In the genomic region with DNA sequence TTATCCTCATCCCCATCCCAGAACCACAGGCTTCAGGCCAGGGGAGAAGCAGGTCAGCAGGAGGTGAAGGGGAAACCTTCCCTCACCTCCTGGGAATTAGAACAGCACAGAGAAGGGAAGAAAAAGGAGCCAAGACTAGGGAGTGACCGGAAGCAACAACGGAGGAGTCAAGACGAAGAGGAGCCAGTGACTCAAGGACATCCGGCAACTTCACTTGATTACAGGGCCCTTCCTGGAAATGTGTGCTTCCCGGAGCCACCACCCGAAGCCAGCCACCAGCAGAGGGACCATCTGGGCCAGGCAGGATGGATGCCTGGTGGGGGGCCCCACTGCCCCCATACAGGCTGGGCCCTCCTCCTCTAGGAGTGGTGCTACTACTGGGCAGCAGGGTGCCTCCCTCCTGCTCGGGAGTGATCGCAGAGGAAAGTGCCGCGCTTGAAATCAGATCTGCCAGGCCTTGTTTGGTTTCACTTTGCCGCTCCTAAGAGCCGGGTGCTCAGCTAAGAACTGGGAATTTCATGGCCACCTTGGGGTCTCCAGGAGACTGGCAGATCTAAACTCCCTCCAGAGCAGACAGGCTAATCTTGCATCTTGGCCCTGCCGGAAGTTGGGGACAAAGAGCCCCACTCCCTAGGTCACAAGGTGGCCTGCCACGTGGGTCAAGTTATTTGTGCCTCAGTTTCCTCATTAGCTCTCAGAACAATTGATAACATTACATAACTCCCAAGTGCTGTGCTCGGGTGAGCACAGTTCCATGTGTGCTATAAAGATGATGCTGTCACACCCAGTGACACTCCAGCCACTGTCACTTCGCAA, we compare ENCODE assay signal across 9 cellular contexts. TPM values are rescaled to one million over a fixed set of nuclear protein-coding genes. Genes with fewer than 3 reads are reported as not detected.
DNase-seq lines count a peak whose midpoint lies in the region; ATAC-seq, FAIRE-seq and TF ChIP-seq lines count a peak whose summit lies in the region.
"Had no signal": no experiment of that assay in that cellular context is flagged by ENCODE, and none has a peak within 500 bp of the region (broad histone marks: within the 10 kb centered on the region; RNA-seq: fewer than 3 reads in every experiment).

No MANE protein-coding gene starts in this region.

- dilution Hi-C loops in endothelial cell of umbilical vein (cut with MboI; ENCODE audit: extremely low pct_ligation_motif_present, low sequenced_read_pairs): no loop called here

- H3K36me3 ChIP-seq in Peyer's patch (no peaks in the 10 kb centered on the region), endothelial cell of umbilical vein (ENCODE audit: control insufficient read depth in 2 of 2, extremely low read depth in 1 of 2, insufficient read depth in 2 of 2, low read length in 2 of 2) (no peaks in the 10 kb centered on the region)

- H3K4me2 ChIP-seq in endothelial cell of umbilical vein (ENCODE audit: insufficient read depth, low read length): peak overlapping the region; percentile 94

- H2AFZ ChIP-seq in endothelial cell of umbilical vein (ENCODE audit: low read depth, low read length): peak overlapping the region; percentile 3

- H3K9ac ChIP-seq in endothelial cell of umbilical vein (replicated peaks; ENCODE audit: extremely low read depth, insufficient read depth, low read length): peak overlapping the region; percentile 80

- DNase-seq in DMS79 treated with DMSO at 0.1 percent for 48 hours (lab: John Stamatoyannopoulos, UW) (peak; percentile 19), DMS79 (lab: John Stamatoyannopoulos, UW) (no peak), Peyer's patch (peak in 2 of 3 donors; percentile 67 to 71), endothelial cell of umbilical vein (ENCODE audit: low read depth, low spot score) (peak; percentile 80), myocyte (ENCODE audit: low read depth) (peak; percentile 64), activated T-cell treated with anti-CD3 and anti-CD28 coated beads for 4 hours (no peak)
- DNase-seq in activated CD8-positive, alpha-beta memory T cell treated with anti-CD3 and anti-CD28 coated beads, Interleukin-2, amount 50 U/mL, for 4 hours: no peak

- CTCF ChIA-PET in endothelial cell of umbilical vein (lab: Charles Lee): no interaction called here

- ATAC-seq in GM21360 (IDR thresholded peaks at IDR 0.05; ENCODE audit: unreplicated experiment): no peak

- H3K27ac ChIP-seq in Peyer's patch: peak overlapping the region; percentile 60 to 99 (median 92)
- H3K27ac ChIP-seq in endothelial cell of umbilical vein (ENCODE audit: insufficient read depth, low read depth, low read length): peak overlapping the region; percentile 78
- H3K27ac ChIP-seq: 22Rv1 had no signal

- peak overlapping the region in 2 of 4 donors; percentile 41 to 49 for H3K4me3 ChIP-seq in Peyer's patch
- peak overlapping the region in 2 of 3 experiments; percentile 20 to 54 for H3K4me3 ChIP-seq in endothelial cell of umbilical vein (replicated peaks in 1 of 3; ENCODE audit: insufficient read depth in 1 of 3, low read depth in 1 of 3, low read length in 3 of 3)

- H3K4me1 ChIP-seq in Peyer's patch: peaks cover 5 to 74% (median 11%) of the 10 kb centered on the region in 4 donors
- H3K4me1 ChIP-seq in endothelial cell of umbilical vein (ENCODE audit: control insufficient read depth, extremely low read depth, insufficient read depth, low read length): peaks cover 54% of the 10 kb centered on the region

- H3K9me1 ChIP-seq in endothelial cell of umbilical vein (replicated peaks; ENCODE audit: control insufficient read depth, extremely low read depth, insufficient read depth, low read length): no peaks in the 10 kb centered on the region

- peak; percentile 94 for FAIRE-seq in endothelial cell of umbilical vein (lab: Jason Lieb, UNC)

- POLR2A ChIA-PET in endothelial cell of umbilical vein (lab: Charles Lee): no interaction called here

- TF ChIP-seq CTCF in Peyer's patch (IDR thresholded peaks at IDR 0.05) (peak in 4 of 6 experiments; percentile 8 to 45 (median 42)), endothelial cell of umbilical vein (IDR thresholded peaks at IDR 0.05; ENCODE audit: extremely low read depth in 1 of 2, insufficient read depth in 1 of 2, low read depth in 1 of 2, low read length in 2 of 2) (peak; percentile 31 to 40)

- no peak for TF ChIP-seq POLR2A in Peyer's patch (IDR thresholded peaks at IDR 0.05)
- TF ChIP-seq POLR2A in endothelial cell of umbilical vein (IDR thresholded peaks at IDR 0.05; ENCODE audit: low read depth, low read length): peak; percentile 58

- BruUV-seq in endothelial cell of umbilical vein (replicated peaks; lab: Mats Ljungman, UMichigan): TSS peak; percentile 92

- no peaks in the 10 kb centered on the region for H4K20me1 ChIP-seq in endothelial cell of umbilical vein (replicated peaks; ENCODE audit: control insufficient read depth, extremely low read depth, insufficient read depth, low read length)

- H3K27me3 ChIP-seq in Peyer's patch (no peaks in the 10 kb centered on the region), endothelial cell of umbilical vein (ENCODE audit: control insufficient read depth in 2 of 2, insufficient read depth in 2 of 2, low read length in 2 of 2) (no peaks in the 10 kb centered on the region)

- peaks cover 74% of the 10 kb centered on the region for H3K79me2 ChIP-seq in endothelial cell of umbilical vein (ENCODE audit: control insufficient read depth, insufficient read depth, low read length)

- H3K9me3 ChIP-seq in Peyer's patch (no peaks in the 10 kb centered on the region), endothelial cell of umbilical vein (replicated peaks; ENCODE audit: control insufficient read depth, insufficient read depth, low read length) (no peaks in the 10 kb centered on the region)

- intact Hi-C loops in endothelial cell of umbilical vein (cut with micrococcal nuclease): loop anchor here (1.0 to 10.0 kb wide), 3 partner anchors 13 to 400 kb away; a partner anchor contains a TSS

TF ChIP-seq in endothelial cell of umbilical vein, 7 proteins besides CTCF, POLR2A, EP300 and RAD21:
- TF ChIP-seq GATA2 (IDR thresholded peaks at IDR 0.05; ENCODE audit: insufficient read depth, insufficient read length, low read depth, low read length) (peak; percentile 27), JUN (IDR thresholded peaks at IDR 0.05; ENCODE audit: borderline replicate concordance, insufficient read depth, insufficient read length, low read depth) (peak; percentile 37), MYC (IDR thresholded peaks at IDR 0.05; ENCODE audit: low read depth, low read length) (no peak), EZH2 (IDR thresholded peaks at IDR 0.05; ENCODE audit: borderline replicate concordance, low read depth, low read length, severe bottlenecking) (no peak), POLR2AphosphoS5 (IDR thresholded peaks at IDR 0.05; ENCODE audit: insufficient read depth, low read depth, low read length) (peak; percentile 82), FOS (IDR thresholded peaks at IDR 0.05; ENCODE audit: borderline replicate concordance, insufficient read depth, low read length) (peak; percentile 53)
- TF ChIP-seq, protein P1, sequence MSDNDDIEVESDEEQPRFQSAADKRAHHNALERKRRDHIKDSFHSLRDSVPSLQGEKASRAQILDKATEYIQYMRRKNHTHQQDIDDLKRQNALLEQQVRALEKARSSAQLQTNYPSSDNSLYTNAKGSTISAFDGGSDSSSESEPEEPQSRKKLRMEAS (IDR thresholded peaks at IDR 0.05; ENCODE audit: insufficient read depth, insufficient read length): no peak
TF ChIP-seq in endothelial cell of umbilical vein: peak in this region for 4.

RNA-seq across cellular contexts. Expression of gene CDC42EP4, which starts 6.6 kb away (rescaled TPM):
- total RNA-seq in Peyer's patch: 100 to 1,000 TPM in 2 of 4 donors, 10 to 100 TPM in 2; 33.8 to 127 (median 97.8) TPM
- 18.8 and 19.6 TPM in 2 replicates for total RNA-seq in endothelial cell of umbilical vein
- 11.4 and 13.7 TPM in 2 replicates for polyA plus RNA-seq in endothelial cell of umbilical vein
- polyA plus RNA-seq in endothelial cell of umbilical vein (2011; cell fraction: cytosol; rRNA removed): 8.4 and 10.7 TPM in 2 replicates
- polyA plus RNA-seq in endothelial cell of umbilical vein (2011; cell fraction: nucleus; rRNA removed): 5.4 and 6.5 TPM in 2 replicates
- 13.3 and 15.1 TPM in 2 replicates for polyA plus RNA-seq in endothelial cell of umbilical vein (2012)
- polyA minus RNA-seq in endothelial cell of umbilical vein: 10.6 and 11.7 TPM in 2 replicates
- 49.1 TPM for polyA minus RNA-seq in endothelial cell of umbilical vein (2011; cell fraction: cytosol; rRNA and poly(A)+ RNA removed)
- 11.9 and 14.1 TPM in 2 replicates for polyA minus RNA-seq in endothelial cell of umbilical vein (2011; cell fraction: nucleus; rRNA and poly(A)+ RNA removed)
- 3.0 and 5.1 TPM in 2 replicates for total RNA-seq in myocyte
- polyA plus RNA-seq in myocyte (2012): 8.3 TPM

RNA-seq across cellular contexts. Expression of gene CPSF4L, which starts 43.5 kb away (rescaled TPM):
- total RNA-seq in Peyer's patch: not detected
- not detected in 2 replicates for total RNA-seq in endothelial cell of umbilical vein
- not detected in 2 replicates for polyA plus RNA-seq in endothelial cell of umbilical vein
- polyA plus RNA-seq in endothelial cell of umbilical vein (2011; cell fraction: cytosol; rRNA removed): not detected in 2 replicates
- polyA plus RNA-seq in endothelial cell of umbilical vein (2011; cell fraction: nucleus; rRNA removed): not detected in 2 replicates
- not detected in 2 replicates for polyA plus RNA-seq in endothelial cell of umbilical vein (2012)
- not detected in 2 replicates for polyA minus RNA-seq in endothelial cell of umbilical vein
- polyA minus RNA-seq in endothelial cell of umbilical vein (2011; cell fraction: cytosol; rRNA and poly(A)+ RNA removed): not detected
- not detected in 2 replicates for polyA minus RNA-seq in endothelial cell of umbilical vein (2011; cell fraction: nucleus; rRNA and poly(A)+ RNA removed)
- not detected in 2 replicates for total RNA-seq in myocyte
- not detected for polyA plus RNA-seq in myocyte (2012)

Comparison
In these comparisons a context has a peak if more than half of its experiments do, and no peak if none do; other contexts are left out.
1. DNase-seq: peak in DMS79 treated with DMSO at 0.1 percent for 48 hours (single experiment), Peyer's patch (2 of 3), endothelial cell of umbilical vein (single experiment) and myocyte (single experiment); none in DMS79 (single experiment), activated T-cell treated with anti-CD3 and anti-CD28 coated beads for 4 hours (single experiment) and activated CD8-positive, alpha-beta memory T cell treated with anti-CD3 and anti-CD28 coated beads, Interleukin-2, amount 50 U/mL, for 4 hours (single experiment).